24 cellular contexts compared by ENCODE assay signal in the genomic region with DNA sequence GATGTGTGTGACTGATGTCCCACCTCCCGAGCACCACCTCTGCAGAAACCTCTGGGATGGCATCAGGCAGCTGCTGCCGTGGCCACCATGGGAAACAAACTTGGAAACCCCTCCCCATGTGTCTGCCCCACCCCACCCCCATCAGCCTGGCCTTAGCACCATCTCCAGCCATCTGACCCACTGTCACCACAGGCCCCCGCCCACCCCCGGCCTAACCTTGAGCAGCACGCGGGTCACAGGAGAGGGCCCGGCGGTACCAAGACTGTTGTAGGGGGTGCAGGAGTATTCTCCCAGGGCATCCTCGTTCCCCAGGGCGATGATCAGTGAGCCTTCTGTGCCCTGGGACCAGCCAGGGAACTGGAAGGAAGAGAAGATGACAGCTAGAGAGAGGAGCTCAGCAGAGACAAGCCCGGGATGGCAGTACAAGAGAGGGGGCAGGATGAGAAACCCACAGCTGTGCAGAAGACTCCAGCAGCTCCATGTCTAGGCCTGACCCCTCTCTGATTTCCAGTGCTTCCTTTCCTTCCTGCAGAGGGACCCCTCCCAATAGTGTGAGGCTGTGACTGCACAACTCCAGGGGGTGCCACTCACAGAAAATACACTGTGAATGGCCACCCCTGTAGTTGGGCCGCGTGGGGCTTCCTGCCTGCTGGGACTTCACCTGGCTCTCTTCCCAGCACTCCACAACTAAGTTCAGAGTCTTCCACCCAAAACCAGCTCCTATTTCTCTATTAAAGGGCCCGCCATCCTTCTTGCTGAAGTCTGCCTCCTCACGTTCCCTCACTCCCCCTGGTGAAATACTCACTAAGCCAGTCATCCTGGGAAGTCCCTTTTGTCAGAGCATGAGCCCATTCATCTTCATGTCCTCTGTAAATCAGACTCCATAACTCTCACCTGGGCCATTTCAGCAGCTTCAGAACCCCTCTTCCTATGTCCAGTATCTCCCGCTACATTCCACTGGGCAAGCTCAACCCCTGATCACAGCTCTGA. TPM values are rescaled to one million over a fixed set of nuclear protein-coding genes. Genes with fewer than 3 reads are reported as not detected.
A peak's percentile ranks its signal among the peaks of the same experiment; 100 is the strongest.
DNase-seq lines count a peak whose midpoint lies in the region; ATAC-seq, FAIRE-seq and TF ChIP-seq lines count a peak whose summit lies in the region.
"Had no signal": no experiment of that assay in that cellular context is flagged by ENCODE, and none has a peak within 500 bp of the region (broad histone marks: within the 10 kb centered on the region; RNA-seq: fewer than 3 reads in every experiment).

No MANE protein-coding gene starts in this region.

- CTCF ChIA-PET in naive thymus-derived CD4-positive, alpha-beta T cell (lab: Charles Lee) = interaction anchor here (0.5 to 1.5 kb wide), 3 partner anchors 14 to 71 kb away, joined by 3 to 9 read pairs (median 3); partner anchors contain the start of gene IGSF9

- POLR2A ChIA-PET in naive thymus-derived CD4-positive, alpha-beta T cell (lab: Charles Lee) = interaction anchor here (3.7 kb wide), 1 partner anchor 9 kb away, joined by 19 read pairs; the partner anchor contains the start of gene TAGLN2

- H3K27me3 Mint-ChIP-seq in astrocyte (ENCODE audit: low read depth, unreplicated experiment) = peaks cover 36% of the 10 kb centered on the region
- H3K27me3 Mint-ChIP-seq in naive thymus-derived CD4-positive, alpha-beta T cell = peaks cover 0 to 13% (median 0%) of the 10 kb centered on the region in 5 donors
- peaks cover 14% of the 10 kb centered on the region for H3K27me3 Mint-ChIP-seq in activated CD4-positive, alpha-beta T cell treated with anti-CD3 and anti-CD28 coated beads, Interleukin-2, amount 10 ng/mL, durations not matched to agents 24 days and 14 days

- no peaks in the 10 kb centered on the region for H3K9me2 ChIP-seq in Karpas-422 (replicated peaks; ENCODE audit: insufficient read depth, low read length)
- H3K9me2 ChIP-seq: SK-N-SH had no signal

- ATAC-seq in activated CD4-positive, CD25-positive, alpha-beta regulatory T cell treated with anti-CD3 and anti-CD28 coated beads, Interleukin-2, amount 50 U/mL, for 24 hours = peak; percentile 32 to 34
- no peak for ATAC-seq in naive thymus-derived CD4-positive, alpha-beta T cell
- ATAC-seq: A549, heart right ventricle had no signal

- peak overlapping the region; percentile 22 for H3K27ac Mint-ChIP-seq in astrocyte (ENCODE audit: unreplicated experiment)
- H3K27ac Mint-ChIP-seq in naive thymus-derived CD4-positive, alpha-beta T cell = peak overlapping the region in 4 of 9 donors; percentile 11 to 51 (median 34)
- no peak overlapping the region for H3K27ac Mint-ChIP-seq in activated CD4-positive, alpha-beta T cell treated with anti-CD3 and anti-CD28 coated beads, Interleukin-2, amount 10 ng/mL, durations not matched to agents 24 days and 14 days
- H3K27ac Mint-ChIP-seq: stimulated activated naive B cell treated with anti-CD40 and anti-IgM and Interleukin-4, amounts not matched to agents 10 μg/mL and 1 μg/mL and 100 μg/mL, for 72 hours had no signal

- H3K9me3 ChIP-seq in astrocyte (ENCODE audit: insufficient read depth, low read depth, low read length) = no peaks in the 10 kb centered on the region
- H3K9me3 ChIP-seq in kidney (ENCODE audit: control insufficient read depth in 1 of 2, low read length in 2 of 2) = no peaks in the 10 kb centered on the region
- no peaks in the 10 kb centered on the region for H3K9me3 ChIP-seq in naive thymus-derived CD4-positive, alpha-beta T cell (ENCODE audit: control insufficient read depth in 2 of 3, low read length in 3 of 3)
- H3K9me3 ChIP-seq in Karpas-422 (ENCODE audit: low read length) = no peaks in the 10 kb centered on the region
- H3K9me3 ChIP-seq: A549, heart right ventricle, SK-N-SH, tibial nerve had no signal

- FAIRE-seq in astrocyte (lab: Jason Lieb, UNC) = no peak
- FAIRE-seq in kidney (lab: Jason Lieb, UNC) = no peak
- FAIRE-seq: A549 had no signal

- H3K9me3 Mint-ChIP-seq in astrocyte (ENCODE audit: unreplicated experiment) = peaks cover 2% of the 10 kb centered on the region
- peaks cover 0 to 2% (median 0%) of the 10 kb centered on the region in 11 donors for H3K9me3 Mint-ChIP-seq in naive thymus-derived CD4-positive, alpha-beta T cell
- H3K9me3 Mint-ChIP-seq in activated CD4-positive, alpha-beta T cell treated with anti-CD3 and anti-CD28 coated beads, Interleukin-2, amount 10 ng/mL, durations not matched to agents 24 days and 14 days = no peaks in the 10 kb centered on the region
- H3K9me3 Mint-ChIP-seq: stimulated activated naive B cell treated with anti-CD40 and anti-IgM and Interleukin-4, amounts not matched to agents 10 μg/mL and 1 μg/mL and 100 μg/mL, for 72 hours had no signal

- H2AFZ ChIP-seq in astrocyte (ENCODE audit: low read depth, low read length) (no peak overlapping the region), Karpas-422 (ENCODE audit: low read length) (no peak overlapping the region)

- DNase-seq in activated CD4-positive, CD25-positive, alpha-beta regulatory T cell (lab: John Stamatoyannopoulos, UW) = no peak
- DNase-seq in astrocyte (ENCODE audit: low read depth) = no peak
- DNase-seq in kidney = peak; percentile 61
- DNase-seq in effector CD8-positive, alpha-beta T cell (lab: John Stamatoyannopoulos, UW) = no peak
- DNase-seq in naive thymus-derived CD4-positive, alpha-beta T cell = no peak
- no peak for DNase-seq in activated CD4-positive, alpha-beta T cell treated with anti-CD3 and anti-CD28 coated beads, Interleukin-2, amount 10 ng/mL, durations not matched to agents 24 days and 14 days
- no peak for DNase-seq in Karpas-422
- DNase-seq: activated CD4-positive, alpha-beta T cell treated with anti-CD3 and anti-CD28 coated beads, Interleukin-2, amount 50 U/mL, for 4 hours; activated naive CD4-positive, alpha-beta T cell treated with Interleukin-2 at 50 U/mL for 16 hours; activated T-cell treated with anti-CD3 and anti-CD28 coated beads for 4 hours; DMS79 treated with DMSO at 0.1 percent for 48 hours; heart right ventricle; NCI-H2029; NCI-H524 treated with DMSO at 0.1 percent for 48 hours; SK-N-SH; stimulated activated naive B cell treated with anti-CD40 and anti-IgM and Interleukin-4, amounts not matched to agents 10 μg/mL and 1 μg/mL and 100 μg/mL, for 72 hours had no signal

- H3K36me3 Mint-ChIP-seq in astrocyte (ENCODE audit: low read depth, unreplicated experiment) = peaks cover 6% of the 10 kb centered on the region
- H3K36me3 Mint-ChIP-seq in naive thymus-derived CD4-positive, alpha-beta T cell = no peaks in the 10 kb centered on the region
- no peaks in the 10 kb centered on the region for H3K36me3 Mint-ChIP-seq in activated CD4-positive, alpha-beta T cell treated with anti-CD3 and anti-CD28 coated beads, Interleukin-2, amount 10 ng/mL, durations not matched to agents 24 days and 14 days (ENCODE audit: low read depth)
- H3K36me3 Mint-ChIP-seq: stimulated activated naive B cell treated with anti-CD40 and anti-IgM and Interleukin-4, amounts not matched to agents 10 μg/mL and 1 μg/mL and 100 μg/mL, for 72 hours had no signal

- H4K20me1 ChIP-seq in astrocyte (ENCODE audit: insufficient read depth, low read length) = no peaks in the 10 kb centered on the region
- 0 out of 2 replicates have a peak, but pooled peaks cover 5% of the 10 kb centered on the region for H4K20me1 ChIP-seq in Karpas-422 (ENCODE audit: insufficient read depth, low read depth, low read length)

- H3K4me1 ChIP-seq in astrocyte (ENCODE audit: insufficient read depth, low read length) = no peaks in the 10 kb centered on the region
- H3K4me1 ChIP-seq in kidney (ENCODE audit: control insufficient read depth in 1 of 2, insufficient read depth in 1 of 2, low read depth in 1 of 2, low read length in 2 of 2) = peaks cover 0 to 4% of the 10 kb centered on the region in 2 donors
- no peaks in the 10 kb centered on the region for H3K4me1 ChIP-seq in naive thymus-derived CD4-positive, alpha-beta T cell (ENCODE audit: control insufficient read depth in 2 of 2, insufficient read depth in 2 of 2, low read length in 2 of 2)
- H3K4me1 ChIP-seq in Karpas-422 (ENCODE audit: low read length) = no peaks in the 10 kb centered on the region

- intact Hi-C loops in kidney (cut with DNase I) = no loop called here
- intact Hi-C loops in naive thymus-derived CD4-positive, alpha-beta T cell (cut with micrococcal nuclease) = no loop called here
- intact Hi-C loops in activated CD4-positive, alpha-beta T cell treated with anti-CD3 and anti-CD28 coated beads, Interleukin-2, amount 10 ng/mL, durations not matched to agents 24 days and 14 days (cut with micrococcal nuclease) = no loop called here

- no peaks in the 10 kb centered on the region for H3K36me3 ChIP-seq in astrocyte (ENCODE audit: insufficient read depth, low read length)
- H3K36me3 ChIP-seq in kidney (ENCODE audit: control insufficient read depth in 1 of 2, insufficient read depth in 2 of 2, low read length in 2 of 2) = no peaks in the 10 kb centered on the region
- no peaks in the 10 kb centered on the region for H3K36me3 ChIP-seq in naive thymus-derived CD4-positive, alpha-beta T cell (ENCODE audit: control insufficient read depth in 2 of 3, insufficient read depth in 3 of 3, low read length in 3 of 3)
- H3K36me3 ChIP-seq in Karpas-422 (ENCODE audit: insufficient read depth, low read length) = no peaks in the 10 kb centered on the region
- H3K36me3 ChIP-seq: heart right ventricle, tibial nerve had no signal

- H3K4me3 Mint-ChIP-seq in astrocyte (ENCODE audit: unreplicated experiment) = no peak overlapping the region
- H3K4me3 Mint-ChIP-seq in naive thymus-derived CD4-positive, alpha-beta T cell = no peak overlapping the region
- H3K4me3 Mint-ChIP-seq in activated CD4-positive, alpha-beta T cell treated with anti-CD3 and anti-CD28 coated beads, Interleukin-2, amount 10 ng/mL, durations not matched to agents 24 days and 14 days = no peak overlapping the region
- H3K4me3 Mint-ChIP-seq: stimulated activated naive B cell treated with anti-CD40 and anti-IgM and Interleukin-4, amounts not matched to agents 10 μg/mL and 1 μg/mL and 100 μg/mL, for 72 hours had no signal

- H3K9ac ChIP-seq in astrocyte (ENCODE audit: low read length) = no peak overlapping the region
- no peak overlapping the region for H3K9ac ChIP-seq in kidney (ENCODE audit: low read length in 2 of 2)
- H3K9ac ChIP-seq in Karpas-422 (ENCODE audit: low read length) = no peak overlapping the region
- H3K9ac ChIP-seq: SK-N-SH had no signal

- peaks cover 5% of the 10 kb centered on the region for H3K4me1 Mint-ChIP-seq in astrocyte (ENCODE audit: low read depth, unreplicated experiment)
- peaks cover 0 to 15% (median 8%) of the 10 kb centered on the region in 7 donors for H3K4me1 Mint-ChIP-seq in naive thymus-derived CD4-positive, alpha-beta T cell
- peaks cover 9% of the 10 kb centered on the region for H3K4me1 Mint-ChIP-seq in activated CD4-positive, alpha-beta T cell treated with anti-CD3 and anti-CD28 coated beads, Interleukin-2, amount 10 ng/mL, durations not matched to agents 24 days and 14 days

- H3K79me2 ChIP-seq in astrocyte (ENCODE audit: insufficient read depth, low read length) = no peaks in the 10 kb centered on the region
- no peaks in the 10 kb centered on the region for H3K79me2 ChIP-seq in Karpas-422 (ENCODE audit: low read length)

- peaks cover 2% of the 10 kb centered on the region for H3K27me3 ChIP-seq in astrocyte (ENCODE audit: insufficient read depth, low read length)
- no peaks in the 10 kb centered on the region for H3K27me3 ChIP-seq in naive thymus-derived CD4-positive, alpha-beta T cell (ENCODE audit: control insufficient read depth in 2 of 2, insufficient read depth in 2 of 2, low read length in 2 of 2)
- H3K27me3 ChIP-seq in Karpas-422 (ENCODE audit: low read length) = no peaks in the 10 kb centered on the region
- H3K27me3 ChIP-seq: heart right ventricle, tibial nerve had no signal

- H3K4me2 ChIP-seq in astrocyte (ENCODE audit: low read length) = no peak overlapping the region
- no peak overlapping the region for H3K4me2 ChIP-seq in Karpas-422 (ENCODE audit: low read depth, low read length, poor library complexity, severe bottlenecking)
- H3K4me2 ChIP-seq: A549, SK-N-SH had no signal

- TF ChIP-seq CTCF in astrocyte (IDR thresholded peaks at IDR 0.05; ENCODE audit: insufficient read depth, low read depth, low read length) (no peak), kidney (IDR thresholded peaks at IDR 0.05; ENCODE audit: borderline replicate concordance, extremely low read depth, insufficient read depth) (no peak)

- H3K27ac ChIP-seq in astrocyte (ENCODE audit: low read depth, low read length) = no peak overlapping the region
- no peak overlapping the region for H3K27ac ChIP-seq in kidney (ENCODE audit: low read depth in 2 of 2, low read length in 2 of 2)
- H3K27ac ChIP-seq in naive thymus-derived CD4-positive, alpha-beta T cell (ENCODE audit: low read depth, low read length) = no peak overlapping the region
- no peak overlapping the region for H3K27ac ChIP-seq in Karpas-422 (ENCODE audit: low read length)
- H3K27ac ChIP-seq: A549, heart right ventricle, tibial nerve had no signal

- H3K4me3 ChIP-seq in astrocyte (ENCODE audit: insufficient read depth, low read depth, low read length) (no peak overlapping the region), kidney (ENCODE audit: low read length in 2 of 2) (no peak overlapping the region), Karpas-422 (ENCODE audit: low read length) (no peak overlapping the region)
- H3K4me3 ChIP-seq in naive thymus-derived CD4-positive, alpha-beta T cell (ENCODE audit: low read length) = no peak overlapping the region
- H3K4me3 ChIP-seq: A549, heart right ventricle, tibial nerve had no signal

RNA-seq across cellular contexts. Expression of gene TAGLN2, which starts 7.3 kb away (rescaled TPM):
- 614 and 688 TPM in 2 replicates for total RNA-seq in astrocyte
- total RNA-seq in kidney = 358 TPM
- polyA plus RNA-seq in kidney (ENCODE audit: insufficient read depth, low read depth, low replicate concordance) = 223 TPM
- 100 to 1,000 TPM; 116 to 450 (median 284) TPM for total RNA-seq in naive thymus-derived CD4-positive, alpha-beta T cell
- 100 to 1,000 TPM; 449 to 662 TPM for polyA plus RNA-seq in naive thymus-derived CD4-positive, alpha-beta T cell
- total RNA-seq in activated CD4-positive, alpha-beta T cell treated with anti-CD3 and anti-CD28 coated beads, Interleukin-2, amount 10 ng/mL, durations not matched to agents 24 days and 14 days = 488 and 517 TPM in 2 replicates
- total RNA-seq in Karpas-422 (2014; rRNA removed; shearing (Covaris generic); ENCODE audit: low replicate concordance) = 141 and 188 TPM in 2 replicates

RNA-seq across cellular contexts. Expression of gene IGSF9, which starts 12.8 kb away (rescaled TPM):
- total RNA-seq in astrocyte (0.89 and 2.1 TPM in 2 replicates), kidney (0.88 TPM)
- 1.3 TPM for polyA plus RNA-seq in kidney (ENCODE audit: insufficient read depth, low read depth, low replicate concordance)
- total RNA-seq in naive thymus-derived CD4-positive, alpha-beta T cell = under 1 TPM in 1 of 5 experiments, not detected in 4; 0.12 TPM
- polyA plus RNA-seq in naive thymus-derived CD4-positive, alpha-beta T cell = under 1 TPM in 1 of 2 donors, not detected in 1; 0.12 TPM
- not detected in 2 replicates for total RNA-seq in activated CD4-positive, alpha-beta T cell treated with anti-CD3 and anti-CD28 coated beads, Interleukin-2, amount 10 ng/mL, durations not matched to agents 24 days and 14 days
- total RNA-seq in Karpas-422 (2014; rRNA removed; shearing (Covaris generic); ENCODE audit: low replicate concordance) = not detected in 2 replicates
- total RNA-seq: dermis microvascular lymphatic vessel endothelial cell, pulmonary artery endothelial cell had no signal

RNA-seq across cellular contexts. Expression of gene SLAMF9, which starts 21.4 kb away (rescaled TPM):
- total RNA-seq in astrocyte (0.43 TPM in 1 of 2 replicates, not detected in the other), kidney (not detected)
- polyA plus RNA-seq in kidney (ENCODE audit: insufficient read depth, low read depth, low replicate concordance) = not detected
- not detected for total RNA-seq in naive thymus-derived CD4-positive, alpha-beta T cell
- polyA plus RNA-seq in naive thymus-derived CD4-positive, alpha-beta T cell = not detected
- total RNA-seq in activated CD4-positive, alpha-beta T cell treated with anti-CD3 and anti-CD28 coated beads, Interleukin-2, amount 10 ng/mL, durations not matched to agents 24 days and 14 days = not detected in 2 replicates
- total RNA-seq in Karpas-422 (2014; rRNA removed; shearing (Covaris generic); ENCODE audit: low replicate concordance) = not detected in 2 replicates
- total RNA-seq: aorta, dermis microvascular lymphatic vessel endothelial cell, heart right ventricle, mesenteric fat pad, pulmonary artery endothelial cell, tibial nerve had no signal
- polyA plus RNA-seq: aorta, neural cell had no signal

RNA-seq across cellular contexts. Expression of gene CFAP45, which starts 32.6 kb away (rescaled TPM):
- 3.2 and 4.3 TPM in 2 replicates for total RNA-seq in astrocyte
- total RNA-seq in kidney = 1.0 TPM
- polyA plus RNA-seq in kidney (ENCODE audit: insufficient read depth, low read depth, low replicate concordance) = 14.2 TPM
- 1 to 10 TPM in 2 of 5 experiments, under 1 TPM in 3; 0.53 to 2.8 (median 0.92) TPM for total RNA-seq in naive thymus-derived CD4-positive, alpha-beta T cell
- polyA plus RNA-seq in naive thymus-derived CD4-positive, alpha-beta T cell = under 1 TPM; 0.17 to 0.57 TPM
- total RNA-seq in activated CD4-positive, alpha-beta T cell treated with anti-CD3 and anti-CD28 coated beads, Interleukin-2, amount 10 ng/mL, durations not matched to agents 24 days and 14 days = 1.5 TPM in 2 replicates
- total RNA-seq in Karpas-422 (2014; rRNA removed; shearing (Covaris generic); ENCODE audit: low replicate concordance) = 1.2 TPM in 1 of 2 replicates, not detected in the other
